ENCODE assay signal across 10 cellular contexts in genomic region chr17:19336938-19337711, GRCh38. TPM values are rescaled to one million over a fixed set of nuclear protein-coding genes. Genes with fewer than 3 reads are reported as not detected.
DNase-seq lines count a peak whose midpoint lies in the region; ATAC-seq and TF ChIP-seq lines count a peak whose summit lies in the region.
"Had no signal": no experiment of that assay in that cellular context is flagged by ENCODE, and none has a peak within 500 bp of the region (broad histone marks: within the 10 kb centered on the region; RNA-seq: fewer than 3 reads in every experiment).

No MANE protein-coding gene starts in this region.

- no peak overlapping the region for H4K91ac ChIP-seq in H9 (ENCODE audit: insufficient read length, low read depth, low read length)

- TF ChIP-seq CTCF in H9 (conservative IDR thresholded peaks at IDR 0.05) (peak; percentile 34; the same call in 1 of the 3 replicates), ascending aorta (IDR thresholded peaks at IDR 0.05) (peak; percentile 51 to 74 (median 69)), heart right ventricle (IDR thresholded peaks at IDR 0.05) (peak in 3 of 9 donors; percentile 9 to 17 (median 9))

- peaks cover 1 to 9% (median 8%) of the 10 kb centered on the region in 3 experiments; a peak in 6 of 7 replicates for H3K36me3 Mint-ChIP-seq in H9 (ENCODE audit: insufficient read depth in 1 of 3, low read depth in 3 of 3)
- H3K36me3 Mint-ChIP-seq in CD4-positive, alpha-beta memory T cell: no peaks in the 10 kb centered on the region

- no peak overlapping the region for H3K9ac ChIP-seq in H9 (ENCODE audit: extremely low read depth, insufficient read length, low read length)

- H3K4ac ChIP-seq in H9 (ENCODE audit: low read depth, low read length): no peak overlapping the region

- H3K23me2 ChIP-seq in H9 (ENCODE audit: insufficient read length, low read depth, low read length, poor library complexity, severe bottlenecking): no peaks in the 10 kb centered on the region

- intact Hi-C loops in ascending aorta (cut with DNase I) (no loop called here), heart right ventricle (cut with DNase I) (no loop called here)
- intact Hi-C loops in CD4-positive, alpha-beta memory T cell (cut with micrococcal nuclease): no loop called here

- H3K56ac ChIP-seq in H9 (ENCODE audit: insufficient read length, low read depth, low read length): no peak overlapping the region

- H2BK5ac ChIP-seq in H9 (ENCODE audit: insufficient read length, low read length): no peak overlapping the region

- H3K4me1 ChIP-seq in H9 (ENCODE audit: insufficient read depth, low read length): peaks cover 7% of the 10 kb centered on the region; the same call in 1 of the 2 replicates
- H3K4me1 ChIP-seq in ascending aorta: peaks cover 0 to 2% of the 10 kb centered on the region in 2 donors
- H3K4me1 ChIP-seq in heart right ventricle: peaks cover 0 to 26% (median 17%) of the 10 kb centered on the region in 9 donors
- H3K4me1 ChIP-seq in CD4-positive, alpha-beta memory T cell (ENCODE audit: insufficient read depth, low read length): no peaks in the 10 kb centered on the region

- no peaks in the 10 kb centered on the region for H3K9me3 Mint-ChIP-seq in H9
- H3K9me3 Mint-ChIP-seq in CD4-positive, alpha-beta memory T cell: no peaks in the 10 kb centered on the region
- H3K9me3 Mint-ChIP-seq: CD4-positive, alpha-beta T cell had no signal

- no peaks in the 10 kb centered on the region for H3K27me3 ChIP-seq in H9 (ENCODE audit: insufficient read depth, low read length)
- H3K27me3 ChIP-seq in ascending aorta: no peaks in the 10 kb centered on the region
- peaks cover 0 to 11% (median 0%) of the 10 kb centered on the region in 7 donors for H3K27me3 ChIP-seq in heart right ventricle
- H3K27me3 ChIP-seq in CD4-positive, alpha-beta memory T cell (ENCODE audit: insufficient read depth, low read length): no peaks in the 10 kb centered on the region
- H3K27me3 ChIP-seq: left lung had no signal

- DNase-seq in H9 (peak; percentile 88), ascending aorta (ENCODE audit: low spot score in 2 of 2) (peak in 1 of 2 donors; percentile 27), heart right ventricle (no peak), pons (ENCODE audit: low spot score) (peak; percentile 79), NCI-H2029 treated with DMSO at 0.1 percent for 48 hours (lab: John Stamatoyannopoulos, UW) (no peak), T1000 (lab: John Stamatoyannopoulos, UW) (no peak), NOMO-1 treated with DMSO at 0.1 percent for 48 hours (lab: John Stamatoyannopoulos, UW; ENCODE audit: unreplicated experiment) (no peak)
- no peak for DNase-seq in CD4-positive, alpha-beta memory T cell

- no peak overlapping the region for H4K8ac ChIP-seq in H9 (replicated peaks; ENCODE audit: insufficient read length, low read depth, low read length)

- H3K27me3 Mint-ChIP-seq in H9 (ENCODE audit: low read depth): peaks cover 2% of the 10 kb centered on the region; the same call in 1 of the 2 replicates
- H3K27me3 Mint-ChIP-seq in CD4-positive, alpha-beta memory T cell: peaks cover 9 to 14% of the 10 kb centered on the region in 2 donors

- no peak overlapping the region for H3K18ac ChIP-seq in H9 (ENCODE audit: insufficient read length, low read depth, low read length)

- H3K27ac Mint-ChIP-seq in H9: peak overlapping the region in 1 of 3 experiments; percentile 50; a peak in 3 of 7 replicates
- H3K27ac Mint-ChIP-seq in CD4-positive, alpha-beta memory T cell: peak overlapping the region in 1 of 7 donors; percentile 35
- H3K27ac Mint-ChIP-seq: CD4-positive, alpha-beta T cell had no signal

- H3K14ac ChIP-seq in H9 (ENCODE audit: insufficient read depth, low read length): no peak overlapping the region

- H2BK120ac ChIP-seq in H9 (ENCODE audit: low read depth, low read length, poor library complexity, severe bottlenecking): no peak overlapping the region

- WGBS in H9 (ENCODE audit: extremely low coverage, insufficient read length, low lambda C conversion rate): no CpG with 5 or more reads among the region's 21 CpGs
- 68 to 72% methylated on average over 21 of the region's 21 CpGs for WGBS in heart right ventricle, 2 donors

- no peak overlapping the region for H2BK20ac ChIP-seq in H9 (ENCODE audit: low read depth, low read length, poor library complexity, severe bottlenecking)

- H4K20me1 ChIP-seq in H9 (ENCODE audit: control insufficient read depth, insufficient read depth, insufficient read length): peaks cover 3% of the 10 kb centered on the region

- no peak overlapping the region for H3K23ac ChIP-seq in H9 (ENCODE audit: insufficient read length, low read depth, low read length)

- peaks cover 8 to 12% of the 10 kb centered on the region in 2 donors for H3K36me3 ChIP-seq in ascending aorta
- H3K36me3 ChIP-seq in heart right ventricle: peaks cover 0 to 34% (median 0%) of the 10 kb centered on the region in 9 donors
- no peaks in the 10 kb centered on the region for H3K36me3 ChIP-seq in CD4-positive, alpha-beta memory T cell (ENCODE audit: insufficient read depth, low read length)

- H3K4me3 Mint-ChIP-seq in H9: no peak overlapping the region; a peak in 1 of 5 replicates
- no peak overlapping the region for H3K4me3 Mint-ChIP-seq in CD4-positive, alpha-beta memory T cell
- H3K4me3 Mint-ChIP-seq: CD4-positive, alpha-beta T cell had no signal

- no peak overlapping the region for H2AK5ac ChIP-seq in H9 (ENCODE audit: insufficient read length, low read length)

- H3K4me3 ChIP-seq in ascending aorta (no peak overlapping the region), heart right ventricle (no peak overlapping the region)
- no peak overlapping the region for H3K4me3 ChIP-seq in CD4-positive, alpha-beta memory T cell (ENCODE audit: low read length in 2 of 2)
- H3K4me3 ChIP-seq: left lung had no signal

- ATAC-seq in heart right ventricle: peak in 7 of 8 donors; percentile 12 to 44 (median 29)

- no peak overlapping the region for H2BK12ac ChIP-seq in H9 (ENCODE audit: insufficient read length, low read depth, low read length)

- CTCF ChIA-PET in CD4-positive, alpha-beta memory T cell (lab: Charles Lee; ENCODE audit: partially characterized antibody): interaction anchor here (0.8 to 2.6 kb wide), 8 partner anchors 9 to 48 kb away, joined by 3 to 9 read pairs (median 4); partner anchors contain the start of gene B9D1

- H3K27ac ChIP-seq in H9 (ENCODE audit: insufficient read length, low read depth, low read length) (no peak overlapping the region), ascending aorta (no peak overlapping the region), heart right ventricle (peak overlapping the region in 3 of 10 donors; percentile 21 to 31 (median 26))
- no peak overlapping the region for H3K27ac ChIP-seq in CD4-positive, alpha-beta memory T cell (ENCODE audit: low read depth, low read length)
- H3K27ac ChIP-seq: left lung had no signal

- H3K79me2 ChIP-seq in H9 (ENCODE audit: insufficient read depth, low read length): no peaks in the 10 kb centered on the region

- H3K4me1 Mint-ChIP-seq in H9: peaks cover 37 to 53% of the 10 kb centered on the region in 2 experiments
- H3K4me1 Mint-ChIP-seq in CD4-positive, alpha-beta memory T cell: no peaks in the 10 kb centered on the region

- H4K5ac ChIP-seq in H9 (ENCODE audit: insufficient read length, low read depth, low read length): no peak overlapping the region

- H3K9me3 ChIP-seq in H9 (ENCODE audit: control insufficient read depth, low read depth, low read length) (no peaks in the 10 kb centered on the region), ascending aorta (no peaks in the 10 kb centered on the region), heart right ventricle (no peaks in the 10 kb centered on the region)
- H3K9me3 ChIP-seq in CD4-positive, alpha-beta memory T cell (ENCODE audit: control insufficient read depth in 1 of 2, low read length in 2 of 2): no peaks in the 10 kb centered on the region
- H3K9me3 ChIP-seq: left lung had no signal

- no peak overlapping the region for H3T11ph ChIP-seq in H9 (ENCODE audit: low read length)

- H3K79me1 ChIP-seq in H9 (ENCODE audit: insufficient read depth, low read depth, low read length, poor library complexity, severe bottlenecking): no peaks in the 10 kb centered on the region

- POLR2A ChIA-PET in CD4-positive, alpha-beta memory T cell (lab: Charles Lee; ENCODE audit: partially characterized antibody): no interaction called here

- H2AFZ ChIP-seq in H9 (ENCODE audit: low read length): no peak overlapping the region

- no peak overlapping the region for H3K4me2 ChIP-seq in H9 (ENCODE audit: insufficient read depth, insufficient read length, low read length)

- no peak overlapping the region for H2BK15ac ChIP-seq in H9 (ENCODE audit: low read depth, low read length)

RNA-seq across cellular contexts. Expression of gene B9D1, which starts 25.4 kb away (rescaled TPM):
- total RNA-seq in H9 (2021) (27.4 and 30.4 TPM in 2 replicates), ascending aorta (49.1 TPM), heart right ventricle (10 to 100 TPM in 5 of 10 donors, 1 to 10 TPM in 5; 5.3 to 18.8 (median 10.4) TPM)
- polyA plus RNA-seq in heart right ventricle: 10 to 100 TPM in 1 of 2 donors, 1 to 10 TPM in 1; 9.4 to 11.6 TPM
- 1 to 10 TPM; 2.5 to 2.8 TPM for total RNA-seq in CD4-positive, alpha-beta memory T cell
- under 1 TPM in 1 of 2 donors, not detected in 1; 0.29 TPM for polyA plus RNA-seq in CD4-positive, alpha-beta memory T cell

RNA-seq across cellular contexts. Expression of gene MAPK7, which starts 41.2 kb away (rescaled TPM):
- total RNA-seq in H9 (2021) (43.8 and 45.5 TPM in 2 replicates), ascending aorta (146 TPM), heart right ventricle (10 to 100 TPM in 6 of 10 donors, 1 to 10 TPM in 4; 7.3 to 16.6 (median 11.4) TPM)
- 10 to 100 TPM in 1 of 2 donors, 1 to 10 TPM in 1; 9.1 to 12.3 TPM for polyA plus RNA-seq in heart right ventricle
- total RNA-seq in CD4-positive, alpha-beta memory T cell: 10 to 100 TPM; 19.4 to 26.2 TPM
- 10 to 100 TPM in 1 of 2 donors, 1 to 10 TPM in 1; 2.1 to 12.4 TPM for polyA plus RNA-seq in CD4-positive, alpha-beta memory T cell

RNA-seq across cellular contexts. Expression of gene MFAP4, which starts 49.9 kb away (rescaled TPM):
- total RNA-seq in H9 (2021): 1.5 and 2.0 TPM in 2 replicates
- total RNA-seq in ascending aorta: 280 TPM
- 100 to 1,000 TPM in 1 of 10 donors, 10 to 100 TPM in 9; 15.4 to 101 (median 41.6) TPM for total RNA-seq in heart right ventricle
- polyA plus RNA-seq in heart right ventricle: 10 to 100 TPM; 27.5 to 44.7 TPM
- not detected for total RNA-seq in CD4-positive, alpha-beta memory T cell
- not detected for polyA plus RNA-seq in CD4-positive, alpha-beta memory T cell
- total RNA-seq: CD4-positive, alpha-beta T cell had no signal

Comparison
In these comparisons a context has a peak if more than half of its experiments do, and no peak if none do; other contexts are left out.
1. DNase-seq: peak in H9 (single experiment) and pons (single experiment); none in heart right ventricle (0 of 2), NCI-H2029 treated with DMSO at 0.1 percent for 48 hours (single experiment), T1000 (single experiment), NOMO-1 treated with DMSO at 0.1 percent for 48 hours (single experiment) and CD4-positive, alpha-beta memory T cell (0 of 5).